ENCODE assay signal across 22 cellular contexts in the genomic region with DNA sequence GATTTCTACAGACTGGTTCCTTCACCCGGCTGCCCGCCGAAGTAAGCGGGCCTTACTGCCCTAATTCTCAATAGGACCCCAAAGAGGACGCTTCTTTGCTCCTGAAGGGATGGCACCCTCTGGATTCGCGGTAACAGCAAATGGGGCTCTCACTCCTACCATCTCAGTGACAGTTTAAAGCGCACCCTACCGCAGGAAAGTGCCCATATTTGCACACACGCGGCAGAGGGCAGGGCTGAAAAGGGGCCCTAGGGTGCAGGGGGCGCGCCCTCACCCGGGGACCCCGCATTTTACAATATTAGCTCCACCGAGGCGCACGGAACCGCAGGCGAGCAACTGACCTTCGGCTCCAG. TPM values are rescaled to one million over a fixed set of nuclear protein-coding genes. Genes with fewer than 3 reads are reported as not detected.
A peak's percentile ranks its signal among the peaks of the same experiment; 100 is the strongest.
DNase-seq lines count a peak whose midpoint lies in the region; ATAC-seq, FAIRE-seq and TF ChIP-seq lines count a peak whose summit lies in the region.
"Had no signal": no experiment of that assay in that cellular context is flagged by ENCODE, and none has a peak within 500 bp of the region (broad histone marks: within the 10 kb centered on the region; RNA-seq: fewer than 3 reads in every experiment).

No MANE protein-coding gene starts in this region.

- H3K27me3 Mint-ChIP-seq in Caco-2 (ENCODE audit: insufficient read depth, unreplicated experiment): no peaks in the 10 kb centered on the region
- H3K27me3 Mint-ChIP-seq in progenitor cell of endocrine pancreas: peaks cover 59% of the 10 kb centered on the region

- POLR2A ChIA-PET in Caco-2 (lab: Charles Lee): no interaction called here

- H3K36me3 ChIP-seq in Caco-2 (ENCODE audit: control insufficient read depth, insufficient read depth, low read length) (no peaks in the 10 kb centered on the region), kidney (ENCODE audit: control insufficient read depth in 1 of 2, insufficient read depth in 2 of 2, low read length in 2 of 2) (no peaks in the 10 kb centered on the region)
- H3K36me3 ChIP-seq: adrenal gland, esophagus squamous epithelium, prostate gland, uterus had no signal

- H3K9ac ChIP-seq in kidney (ENCODE audit: low read length in 2 of 2): peak overlapping the region in 1 of 2 donors; percentile 46

- intact Hi-C loops in Caco-2 (cut with micrococcal nuclease; ENCODE audit: unreplicated experiment) (loop anchor here (1.0 to 2.0 kb wide), 2 partner anchors 12 to 21 kb away; no protein-coding TSS in a partner anchor), kidney (cut with DNase I) (no loop called here)

- H3K27me3 ChIP-seq in Caco-2 (replicated peaks; ENCODE audit: control insufficient read depth, insufficient read depth, low read length): no peaks in the 10 kb centered on the region

- H3K27ac Mint-ChIP-seq in Caco-2 (ENCODE audit: unreplicated experiment): peak overlapping the region; percentile 88
- no peak overlapping the region for H3K27ac Mint-ChIP-seq in progenitor cell of endocrine pancreas
- H3K27ac Mint-ChIP-seq: activated T-cell treated with anti-CD3 and anti-CD28 coated beads, Interleukin-2, amount 50 U/mL, for 72 hours had no signal

- peak overlapping the region; percentile 84 for H3K4me3 Mint-ChIP-seq in Caco-2 (ENCODE audit: unreplicated experiment)
- H3K4me3 Mint-ChIP-seq in progenitor cell of endocrine pancreas (ENCODE audit: low read depth): peak overlapping the region; percentile 37
- H3K4me3 Mint-ChIP-seq: activated T-cell treated with anti-CD3 and anti-CD28 coated beads, Interleukin-2, amount 50 U/mL, for 72 hours had no signal

- no peak for DNase-seq in Caco-2
- no peak for DNase-seq in coronary artery (ENCODE audit: low spot score)
- DNase-seq in kidney: no peak
- no peak for DNase-seq in progenitor cell of endocrine pancreas (ENCODE audit: low spot score, unreplicated experiment)
- no peak for DNase-seq in Kasumi-1 (lab: John Stamatoyannopoulos, UW)
- no peak for DNase-seq in NCI-H1105 (lab: John Stamatoyannopoulos, UW)
- DNase-seq in SW 1271 (lab: John Stamatoyannopoulos, UW): no peak
- DNase-seq: activated CD4-positive, alpha-beta T cell treated with anti-CD3 and anti-CD28 coated beads for 48 hours; activated T-cell treated with anti-CD3 and anti-CD28 coated beads, Interleukin-2, amount 50 U/mL, for 72 hours; COR-L47; esophagus squamous epithelium; GDM1; MV-4-11; SIG-M5; stimulated activated CD4-positive, alpha-beta T cell treated with anti-CD3 and anti-CD28 coated beads, Interleukin-2, amount 100 ng/mL, for 48 hours; T-helper 9 cell; uterus had no signal

- H3K4me1 Mint-ChIP-seq in Caco-2 (ENCODE audit: low read depth, unreplicated experiment) (peaks cover 50% of the 10 kb centered on the region), progenitor cell of endocrine pancreas (ENCODE audit: low read depth) (peaks cover 19% of the 10 kb centered on the region)

- no peak for ATAC-seq in GM21390 (IDR thresholded peaks at IDR 0.05; ENCODE audit: unreplicated experiment)
- ATAC-seq: activated T-cell treated with anti-CD3 and anti-CD28 coated beads, Interleukin-2, amount 50 U/mL, for 72 hours had no signal

- no peak for FAIRE-seq in kidney (lab: Jason Lieb, UNC)

- H3K27ac ChIP-seq in coronary artery: no peak overlapping the region
- peak overlapping the region in 1 of 2 donors; percentile 21 for H3K27ac ChIP-seq in kidney (ENCODE audit: low read depth in 2 of 2, low read length in 2 of 2)
- H3K27ac ChIP-seq: adrenal gland, esophagus squamous epithelium, prostate gland, uterus had no signal

- H3K4me3 ChIP-seq in Caco-2 (ENCODE audit: low read depth, low read length): peak overlapping the region; percentile 68
- peak overlapping the region; percentile 63 for H3K4me3 ChIP-seq in coronary artery
- peak overlapping the region; percentile 49 to 64 for H3K4me3 ChIP-seq in kidney (ENCODE audit: low read length in 2 of 2)
- H3K4me3 ChIP-seq: uterus had no signal

- H3K4me1 ChIP-seq in Caco-2 (peaks cover 49% of the 10 kb centered on the region), kidney (ENCODE audit: control insufficient read depth in 1 of 2, insufficient read depth in 1 of 2, low read depth in 1 of 2, low read length in 2 of 2) (peaks cover 11 to 17% of the 10 kb centered on the region in 2 donors)
- H3K4me1 ChIP-seq: prostate gland, uterus had no signal

- H3K9me3 Mint-ChIP-seq in Caco-2 (ENCODE audit: unreplicated experiment) (no peaks in the 10 kb centered on the region), progenitor cell of endocrine pancreas (ENCODE audit: low read depth) (peaks cover 4% of the 10 kb centered on the region)
- H3K9me3 Mint-ChIP-seq: activated T-cell treated with anti-CD3 and anti-CD28 coated beads, Interleukin-2, amount 50 U/mL, for 72 hours had no signal

- CTCF ChIA-PET in Caco-2 (lab: Charles Lee): no interaction called here

- no peak for TF ChIP-seq CTCF in Caco-2 (IDR thresholded peaks at IDR 0.05; ENCODE audit: insufficient read depth in 1 of 2, low read depth in 1 of 2, low read length in 1 of 2, severe bottlenecking in 1 of 2, unreplicated experiment in 1 of 2)
- TF ChIP-seq CTCF in coronary artery (IDR thresholded peaks at IDR 0.05): no peak
- no peak for TF ChIP-seq CTCF in kidney (IDR thresholded peaks at IDR 0.05; ENCODE audit: borderline replicate concordance, extremely low read depth, insufficient read depth)
- no peak for TF ChIP-seq CTCF in progenitor cell of endocrine pancreas (IDR thresholded peaks at IDR 0.05; ENCODE audit: unreplicated experiment)

- no TSS peak for BruUV-seq in Caco-2 (replicated peaks; lab: Mats Ljungman, UMichigan)

- peaks cover 36% of the 10 kb centered on the region for H3K36me3 Mint-ChIP-seq in Caco-2 (ENCODE audit: insufficient read depth, unreplicated experiment)
- peaks cover 3% of the 10 kb centered on the region for H3K36me3 Mint-ChIP-seq in progenitor cell of endocrine pancreas (ENCODE audit: insufficient read depth)

- H3K9me3 ChIP-seq in Caco-2 (no peaks in the 10 kb centered on the region), kidney (ENCODE audit: control insufficient read depth in 1 of 2, low read length in 2 of 2) (no peaks in the 10 kb centered on the region)
- H3K9me3 ChIP-seq: adrenal gland, esophagus squamous epithelium, prostate gland, uterus had no signal

RNA-seq across cellular contexts. Expression of a gene that starts 1.0 kb away (rescaled TPM):
- 5.6 and 6.7 TPM in 2 replicates for total RNA-seq in Caco-2 (2022)
- 1.0 TPM for total RNA-seq in kidney
- polyA plus RNA-seq in kidney (ENCODE audit: insufficient read depth, low read depth, low replicate concordance): 64.6 TPM
- 0.50 and 0.75 TPM in 2 replicates for total RNA-seq in progenitor cell of endocrine pancreas
- total RNA-seq: HT-29 had no signal
- polyA plus RNA-seq: AG04450 had no signal
